In the genomic region with DNA sequence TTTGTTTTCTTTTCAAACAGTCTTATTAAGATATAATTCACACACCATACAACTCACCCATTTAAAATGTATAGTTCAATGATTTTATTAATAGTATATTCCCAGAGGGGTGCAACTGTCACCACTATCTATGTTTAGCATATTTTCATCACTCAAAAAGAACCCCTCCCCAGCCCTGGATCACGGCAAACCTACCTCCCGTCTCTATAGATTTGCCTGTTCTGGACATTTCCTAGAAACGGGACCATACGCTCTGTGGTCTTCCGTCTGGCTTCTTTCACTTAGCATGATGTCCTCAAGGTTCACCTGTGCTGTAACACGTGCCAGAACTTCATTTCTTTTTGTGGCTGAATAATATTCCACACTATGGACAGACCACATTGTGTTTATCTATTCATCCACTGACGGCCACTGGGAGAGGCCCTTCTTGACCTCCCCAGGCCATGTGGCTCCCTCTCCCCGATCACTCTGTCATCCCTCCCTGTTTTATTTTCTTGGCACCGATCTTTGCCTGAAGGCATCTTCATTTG, we compare ENCODE assay signal across 11 cellular contexts. TPM values are rescaled to one million over a fixed set of nuclear protein-coding genes. Genes with fewer than 3 reads are reported as not detected.
DNase-seq lines count a peak whose midpoint lies in the region; ATAC-seq and TF ChIP-seq lines count a peak whose summit lies in the region.
"Had no signal": no experiment of that assay in that cellular context is flagged by ENCODE, and none has a peak within 500 bp of the region (broad histone marks: within the 10 kb centered on the region; RNA-seq: fewer than 3 reads in every experiment).

No MANE protein-coding gene starts in this region.

- H3K9ac ChIP-seq in subcutaneous abdominal adipose tissue (ENCODE audit: low read length in 5 of 5): peak overlapping the region in 4 of 5 donors; percentile 38 to 63 (median 60)

- H3K27ac Mint-ChIP-seq in activated CD4-positive, alpha-beta T cell treated with anti-CD3 and anti-CD28 coated beads for 36 hours: peak overlapping the region; percentile 98
- peak overlapping the region; percentile 11; the same call in 1 of the 2 replicates for H3K27ac Mint-ChIP-seq in WTC11
- H3K27ac Mint-ChIP-seq: progenitor cell of endocrine pancreas had no signal

- DNase-seq in activated CD4-positive, alpha-beta T cell treated with anti-CD3 and anti-CD28 coated beads for 36 hours: no peak
- no peak for DNase-seq in activated CD4-positive, alpha-beta T cell treated with anti-CD3 and anti-CD28 coated beads, Interleukin-2, amount 50 U/mL, for 4 hours
- no peak for DNase-seq in WTC11 (ENCODE audit: low spot score)
- no peak for DNase-seq in H7
- DNase-seq: GF-D8, NCI-H2171 had no signal

- no peak for TF ChIP-seq CTCF in WTC11 (IDR thresholded peaks at IDR 0.05)
- no peak for TF ChIP-seq CTCF in gastroesophageal sphincter (IDR thresholded peaks at IDR 0.05)

- H3K36me3 ChIP-seq in gastroesophageal sphincter (no peaks in the 10 kb centered on the region), subcutaneous abdominal adipose tissue (ENCODE audit: control insufficient read depth in 5 of 5, insufficient read depth in 5 of 5, low read length in 5 of 5) (no peaks in the 10 kb centered on the region), H7 (replicated peaks; ENCODE audit: control insufficient read depth, insufficient read depth, low read length) (no peaks in the 10 kb centered on the region)

- H3K27me3 ChIP-seq in gastroesophageal sphincter (no peaks in the 10 kb centered on the region), subcutaneous abdominal adipose tissue (ENCODE audit: control insufficient read depth in 5 of 5, insufficient read depth in 4 of 5, low read length in 5 of 5) (no peaks in the 10 kb centered on the region), H7 (ENCODE audit: control insufficient read depth, insufficient read depth, low read length) (no peaks in the 10 kb centered on the region)

- H3K9me3 ChIP-seq in gastroesophageal sphincter (no peaks in the 10 kb centered on the region), subcutaneous abdominal adipose tissue (ENCODE audit: control insufficient read depth in 5 of 5, low read length in 5 of 5) (no peaks in the 10 kb centered on the region)

- no peaks in the 10 kb centered on the region for H3K27me3 Mint-ChIP-seq in activated CD4-positive, alpha-beta T cell treated with anti-CD3 and anti-CD28 coated beads for 36 hours
- H3K27me3 Mint-ChIP-seq in WTC11 (ENCODE audit: low read depth): no peaks in the 10 kb centered on the region

- no peak for ATAC-seq in activated CD4-positive, alpha-beta T cell treated with anti-CD3 and anti-CD28 coated beads for 36 hours
- no peak for ATAC-seq in WTC11
- ATAC-seq in gastroesophageal sphincter: no peak
- ATAC-seq in GM19328 (IDR thresholded peaks at IDR 0.05; ENCODE audit: unreplicated experiment): no peak
- no peak for ATAC-seq in GM19397 (IDR thresholded peaks at IDR 0.05; ENCODE audit: unreplicated experiment)

- CTCF ChIA-PET in activated CD4-positive, alpha-beta T cell treated with anti-CD3 and anti-CD28 coated beads for 36 hours (lab: Charles Lee): no interaction called here
- CTCF ChIA-PET in WTC11 (lab: Charles Lee): interaction anchor here (1.9 to 2.0 kb wide), 2 partner anchors 10 to 21 kb away, joined by 5 to 9 read pairs; no protein-coding TSS in a partner anchor

- TF ChIP-seq EP300 in gastroesophageal sphincter (IDR thresholded peaks at IDR 0.05): no peak

- H3K4me3 ChIP-seq in gastroesophageal sphincter: no peak overlapping the region
- H3K4me3 ChIP-seq in subcutaneous abdominal adipose tissue (ENCODE audit: low read depth in 1 of 5, low read length in 5 of 5): peak overlapping the region in 2 of 5 donors; percentile 54 to 58
- H3K4me3 ChIP-seq in H7 (ENCODE audit: insufficient read depth, low read depth, low read length): no peak overlapping the region

- intact Hi-C loops in activated CD4-positive, alpha-beta T cell treated with anti-CD3 and anti-CD28 coated beads for 36 hours (cut with DNase I, micrococcal nuclease): loop anchor here (1.0 to 10.0 kb wide), 3 partner anchors 48 to 1418 kb away; no protein-coding TSS in a partner anchor

- peaks cover 7% of the 10 kb centered on the region for H3K36me3 Mint-ChIP-seq in activated CD4-positive, alpha-beta T cell treated with anti-CD3 and anti-CD28 coated beads for 36 hours (ENCODE audit: low read depth)
- no peaks in the 10 kb centered on the region for H3K36me3 Mint-ChIP-seq in WTC11

- 70 to 79% methylated on average over 9 of the region's 9 CpGs for WGBS in gastroesophageal sphincter (ENCODE audit: low coverage in 1 of 2), 2 donors

- POLR2A ChIA-PET in activated CD4-positive, alpha-beta T cell treated with anti-CD3 and anti-CD28 coated beads for 36 hours (lab: Charles Lee): no interaction called here
- POLR2A ChIA-PET in WTC11 (lab: Charles Lee): no interaction called here

- peak overlapping the region in 3 of 4 donors; percentile 63 to 79 (median 75) for H3K27ac ChIP-seq in gastroesophageal sphincter
- no peak overlapping the region for H3K27ac ChIP-seq in subcutaneous abdominal adipose tissue (ENCODE audit: low read depth, low read length)

- H3K4me1 ChIP-seq in gastroesophageal sphincter: peaks cover 0 to 62% (median 15%) of the 10 kb centered on the region in 3 donors
- peaks cover 14 to 90% (median 80%) of the 10 kb centered on the region in 5 donors for H3K4me1 ChIP-seq in subcutaneous abdominal adipose tissue (ENCODE audit: control insufficient read depth in 5 of 5, insufficient read depth in 5 of 5, low read length in 5 of 5)

- no peaks in the 10 kb centered on the region for H3K9me3 Mint-ChIP-seq in activated CD4-positive, alpha-beta T cell treated with anti-CD3 and anti-CD28 coated beads for 36 hours (ENCODE audit: low read depth)
- no peaks in the 10 kb centered on the region for H3K9me3 Mint-ChIP-seq in WTC11

- H3K4me3 Mint-ChIP-seq in activated CD4-positive, alpha-beta T cell treated with anti-CD3 and anti-CD28 coated beads for 36 hours: peak overlapping the region; percentile 72
- no peak overlapping the region for H3K4me3 Mint-ChIP-seq in WTC11

- peaks cover 45% of the 10 kb centered on the region for H3K4me1 Mint-ChIP-seq in activated CD4-positive, alpha-beta T cell treated with anti-CD3 and anti-CD28 coated beads for 36 hours
- H3K4me1 Mint-ChIP-seq in WTC11: peaks cover 45% of the 10 kb centered on the region

- TF ChIP-seq POLR2A in gastroesophageal sphincter (IDR thresholded peaks at IDR 0.05): no peak

TF ChIP-seq in WTC11, 78 proteins besides CTCF, POLR2A, EP300 and RAD21 (continues in another document):
- TF ChIP-seq SP1 (CRISPR knock-in tag; conservative IDR thresholded peaks at IDR 0.05) (no peak), RELA (CRISPR knock-in tag; IDR thresholded peaks at IDR 0.05; ENCODE audit: borderline replicate concordance) (no peak), ZNF317 (CRISPR knock-in tag; IDR thresholded peaks at IDR 0.05; ENCODE audit: borderline replicate concordance, low read depth) (no peak), FOXJ3 (CRISPR knock-in tag; IDR thresholded peaks at IDR 0.05; ENCODE audit: borderline replicate concordance) (no peak), CDX4 (CRISPR knock-in tag; IDR thresholded peaks at IDR 0.05; ENCODE audit: borderline replicate concordance) (no peak)
- TF ChIP-seq, protein P1, sequence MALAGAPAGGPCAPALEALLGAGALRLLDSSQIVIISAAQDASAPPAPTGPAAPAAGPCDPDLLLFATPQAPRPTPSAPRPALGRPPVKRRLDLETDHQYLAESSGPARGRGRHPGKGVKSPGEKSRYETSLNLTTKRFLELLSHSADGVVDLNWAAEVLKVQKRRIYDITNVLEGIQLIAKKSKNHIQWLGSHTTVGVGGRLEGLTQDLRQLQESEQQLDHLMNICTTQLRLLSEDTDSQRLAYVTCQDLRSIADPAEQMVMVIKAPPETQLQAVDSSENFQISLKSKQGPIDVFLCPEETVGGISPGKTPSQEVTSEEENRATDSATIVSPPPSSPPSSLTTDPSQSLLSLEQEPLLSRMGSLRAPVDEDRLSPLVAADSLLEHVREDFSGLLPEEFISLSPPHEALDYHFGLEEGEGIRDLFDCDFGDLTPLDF (CRISPR knock-in tag; IDR thresholded peaks at IDR 0.05): no peak

RNA-seq across cellular contexts. Expression of gene IQSEC1, which starts 56.4 kb away (rescaled TPM):
- 10 to 100 TPM; 36.8 to 40.4 TPM for total RNA-seq in activated CD4-positive, alpha-beta T cell treated with anti-CD3 and anti-CD28 coated beads for 36 hours
- total RNA-seq in WTC11 (2021) (35.0 to 37.2 TPM (median 36.4 TPM) in 3 replicates), gastroesophageal sphincter (100 to 1,000 TPM in 1 of 4 donors, 10 to 100 TPM in 3; 49.5 to 104 (median 61.7) TPM)
- total RNA-seq in H7 (2014; rRNA removed; shearing (Covaris generic)): 13.5 and 22.5 TPM in 2 replicates
